In genomic region chr15:101746697-101747073, GRCh38 we compare ENCODE assay signal across 12 cellular contexts. TPM values are rescaled to one million over a fixed set of nuclear protein-coding genes. Genes with fewer than 3 reads are reported as not detected.
DNase-seq lines count a peak whose midpoint lies in the region; ATAC-seq and TF ChIP-seq lines count a peak whose summit lies in the region.
"Not testable (repeated sequence)": the region's sequence is repeated elsewhere in the genome, so short reads cannot be mapped to it uniquely, and the experiment has no call there.
"Had no signal": no experiment of that assay in that cellular context is flagged by ENCODE, and none has a peak within 500 bp of the region (broad histone marks: within the 10 kb centered on the region; RNA-seq: fewer than 3 reads in every experiment).

No MANE protein-coding gene starts in this region.

- TF ChIP-seq POLR2A in GM18505 (IDR thresholded peaks at IDR 0.05; ENCODE audit: borderline replicate concordance, extremely low read depth, insufficient read depth, insufficient read length); right lobe of liver (IDR thresholded peaks at IDR 0.05): not testable (repeated sequence)

- POLR2A ChIA-PET in activated CD8-positive, alpha-beta T cell treated with anti-CD3 and anti-CD28 coated beads for 36 hours (lab: Charles Lee), result not testable (repeated sequence)

- H3K9me3 Mint-ChIP-seq in activated CD8-positive, alpha-beta T cell treated with anti-CD3 and anti-CD28 coated beads for 36 hours, result not testable (repeated sequence)

- peak overlapping the region; percentile 85 for H3K27ac Mint-ChIP-seq in activated CD8-positive, alpha-beta T cell treated with anti-CD3 and anti-CD28 coated beads for 36 hours

- DNase-seq in activated CD8-positive, alpha-beta T cell treated with anti-CD3 and anti-CD28 coated beads for 36 hours; dorsolateral prefrontal cortex; right lobe of liver; stimulated activated naive CD8-positive, alpha-beta T cell treated with anti-CD3 and anti-CD28 coated beads, Interleukin-15, Interleukin-2, amounts not matched to agents 100 U/mL and 50 U/mL, for 24 hours: not testable (repeated sequence)

- H3K4me3 ChIP-seq in dorsolateral prefrontal cortex, result peak overlapping the region in 33 of 59 donors; percentile 27 to 66 (median 49)
- H3K4me3 ChIP-seq in right lobe of liver, result not testable (repeated sequence)

- TF ChIP-seq CTCF in activated CD8-positive, alpha-beta T cell treated with anti-CD3 and anti-CD28 coated beads for 36 hours (IDR thresholded peaks at IDR 0.05); dorsolateral prefrontal cortex (IDR thresholded peaks at IDR 0.05 in 54 of 56, conservative IDR thresholded peaks at IDR 0.05 in 2 of 56; ENCODE audit: low read depth in 1 of 56, partially characterized antibody in 56 of 56); right lobe of liver (IDR thresholded peaks at IDR 0.05): not testable (repeated sequence)

- peak; percentile 35 for ATAC-seq in GM18505 (IDR thresholded peaks at IDR 0.05; ENCODE audit: unreplicated experiment)
- ATAC-seq in GM21360 (IDR thresholded peaks at IDR 0.05; ENCODE audit: unreplicated experiment), result peak; percentile 36
- peak; percentile 25 for ATAC-seq in HG02870 (IDR thresholded peaks at IDR 0.05; ENCODE audit: unreplicated experiment)
- ATAC-seq in HG03442 (IDR thresholded peaks at IDR 0.05; ENCODE audit: unreplicated experiment), result peak; percentile 34
- ATAC-seq in activated CD8-positive, alpha-beta T cell treated with anti-CD3 and anti-CD28 coated beads for 36 hours, result peak; percentile 10
- peak; percentile 15 to 51 (median 24) for ATAC-seq in right lobe of liver
- peak; percentile 17 for ATAC-seq in stimulated activated naive CD8-positive, alpha-beta T cell treated with anti-CD3 and anti-CD28 coated beads, Interleukin-15, Interleukin-2, amounts not matched to agents 100 U/mL and 50 U/mL, for 24 hours

- not testable (repeated sequence) for H3K4me1 Mint-ChIP-seq in activated CD8-positive, alpha-beta T cell treated with anti-CD3 and anti-CD28 coated beads for 36 hours (ENCODE audit: low read depth)

- not testable (repeated sequence) for H3K36me3 ChIP-seq in right lobe of liver

- peak overlapping the region in 1 of 59 donors; percentile 61 for H3K27ac ChIP-seq in dorsolateral prefrontal cortex
- not testable (repeated sequence) for H3K27ac ChIP-seq in right lobe of liver

- not testable (repeated sequence) for H3K27me3 Mint-ChIP-seq in activated CD8-positive, alpha-beta T cell treated with anti-CD3 and anti-CD28 coated beads for 36 hours

- peak overlapping the region; percentile 73 for H3K4me3 Mint-ChIP-seq in activated CD8-positive, alpha-beta T cell treated with anti-CD3 and anti-CD28 coated beads for 36 hours

- intact Hi-C loops in activated CD8-positive, alpha-beta T cell treated with anti-CD3 and anti-CD28 coated beads for 36 hours (cut with micrococcal nuclease); dorsolateral prefrontal cortex (cut with DNase I); right lobe of liver (cut with DNase I): not testable (repeated sequence)

- not testable (repeated sequence) for H3K4me1 ChIP-seq in right lobe of liver

- not testable (repeated sequence) for H3K36me3 Mint-ChIP-seq in activated CD8-positive, alpha-beta T cell treated with anti-CD3 and anti-CD28 coated beads for 36 hours (ENCODE audit: low read depth)

- H3K27me3 ChIP-seq in dorsolateral prefrontal cortex, right lobe of liver: not testable (repeated sequence)

- not testable (repeated sequence) for H3K9me3 ChIP-seq in right lobe of liver

- CTCF ChIA-PET in activated CD8-positive, alpha-beta T cell treated with anti-CD3 and anti-CD28 coated beads for 36 hours (lab: Charles Lee), result not testable (repeated sequence)

- WGBS in right lobe of liver (ENCODE audit: insufficient coverage, low coverage, low lambda C conversion rate, missing lambda C conversion rate), result no CpG with 5 or more reads among the region's 20 CpGs

RNA-seq across cellular contexts. Expression of gene TARS3, which starts 22.4 kb away (rescaled TPM):
- total RNA-seq in activated CD8-positive, alpha-beta T cell treated with anti-CD3 and anti-CD28 coated beads for 36 hours, result 1 to 10 TPM; 7.2 to 8.3 TPM
- 10 to 100 TPM; 33.7 to 81.2 (median 49.6) TPM for total RNA-seq in dorsolateral prefrontal cortex
- total RNA-seq in right lobe of liver, result 1 to 10 TPM; 4.5 to 9.4 (median 5.3) TPM

RNA-seq across cellular contexts. Expression of gene OR4F6, which starts 56.6 kb away (rescaled TPM):
- not detected for total RNA-seq in activated CD8-positive, alpha-beta T cell treated with anti-CD3 and anti-CD28 coated beads for 36 hours
- total RNA-seq in dorsolateral prefrontal cortex (under 1 TPM in 1 of 120 experiments, not detected in 119; 0.32 TPM), right lobe of liver (not detected)
- total RNA-seq: breast epithelium; IMR-90; renal cortical epithelial cell; T-helper 2 cell treated with Interferon-gamma antibody and Interleukin-4, amounts not matched to agents 100 ng/mL and 5 ng/mL, for 36 hours had no signal
